ENCODE assay signal across 1 cellular context in the genomic region with DNA sequence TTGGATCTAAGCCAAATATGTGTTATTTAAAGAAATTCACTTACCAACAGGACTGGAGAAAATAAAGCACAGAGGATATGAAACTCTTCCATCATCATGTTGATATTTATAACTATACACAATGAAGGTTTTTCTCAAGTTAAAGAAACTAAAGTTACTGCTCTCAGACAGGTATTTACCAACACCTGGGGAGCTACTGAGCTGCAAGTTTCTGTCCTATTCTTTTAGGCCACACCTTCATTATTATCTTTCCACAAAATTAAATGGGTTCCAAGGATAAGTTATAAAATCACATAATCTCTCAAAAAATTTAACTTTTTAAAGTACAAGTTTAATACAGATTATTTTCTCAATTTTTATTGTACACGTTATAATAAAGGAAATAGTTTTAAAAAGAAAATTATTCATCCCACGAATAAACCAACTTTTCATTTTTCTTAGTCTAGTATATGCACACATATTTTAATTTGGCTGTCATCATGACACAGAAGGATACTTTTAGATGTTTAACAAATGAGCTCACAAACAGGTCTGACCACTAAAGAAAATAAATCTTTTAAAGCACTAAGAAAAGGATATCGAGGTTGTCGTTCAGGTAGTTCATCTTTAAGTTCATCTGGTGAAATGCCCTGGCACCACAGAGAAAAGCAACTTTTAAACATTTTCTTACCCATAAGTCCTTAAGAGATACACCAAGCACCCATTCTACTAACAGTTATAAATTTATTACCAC.
TF ChIP-seq lines count a peak whose summit lies in the region.

No MANE protein-coding gene starts in this region.

TF ChIP-seq in SK-N-SH, 30 proteins besides CTCF, POLR2A, EP300 and RAD21 (continued from another document):
- TF ChIP-seq, protein P1, sequence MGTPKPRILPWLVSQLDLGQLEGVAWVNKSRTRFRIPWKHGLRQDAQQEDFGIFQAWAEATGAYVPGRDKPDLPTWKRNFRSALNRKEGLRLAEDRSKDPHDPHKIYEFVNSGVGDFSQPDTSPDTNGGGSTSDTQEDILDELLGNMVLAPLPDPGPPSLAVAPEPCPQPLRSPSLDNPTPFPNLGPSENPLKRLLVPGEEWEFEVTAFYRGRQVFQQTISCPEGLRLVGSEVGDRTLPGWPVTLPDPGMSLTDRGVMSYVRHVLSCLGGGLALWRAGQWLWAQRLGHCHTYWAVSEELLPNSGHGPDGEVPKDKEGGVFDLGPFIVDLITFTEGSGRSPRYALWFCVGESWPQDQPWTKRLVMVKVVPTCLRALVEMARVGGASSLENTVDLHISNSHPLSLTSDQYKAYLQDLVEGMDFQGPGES (IDR thresholded peaks at IDR 0.05; ENCODE audit: low read depth, low read length): no peak
- TF ChIP-seq ELF1 (IDR thresholded peaks at IDR 0.05): no peak
- TF ChIP-seq RCOR1 (IDR thresholded peaks at IDR 0.05; ENCODE audit: low read length): no peak
- no peak for TF ChIP-seq FOSL2 (IDR thresholded peaks at IDR 0.05; ENCODE audit: borderline replicate concordance, low read depth)
- no peak for TF ChIP-seq RXRA (IDR thresholded peaks at IDR 0.05; ENCODE audit: borderline replicate concordance, low read depth)
- TF ChIP-seq YY1 (IDR thresholded peaks at IDR 0.05; ENCODE audit: low read depth): no peak
- no peak for TF ChIP-seq TEAD4 (IDR thresholded peaks at IDR 0.05; ENCODE audit: borderline replicate concordance, insufficient read depth)
- TF ChIP-seq, protein P2, sequence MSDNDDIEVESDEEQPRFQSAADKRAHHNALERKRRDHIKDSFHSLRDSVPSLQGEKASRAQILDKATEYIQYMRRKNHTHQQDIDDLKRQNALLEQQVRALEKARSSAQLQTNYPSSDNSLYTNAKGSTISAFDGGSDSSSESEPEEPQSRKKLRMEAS (IDR thresholded peaks at IDR 0.05; ENCODE audit: low read depth): no peak
- no peak for TF ChIP-seq SIN3A (IDR thresholded peaks at IDR 0.05; ENCODE audit: borderline replicate concordance, low read depth, low read length)
- TF ChIP-seq RFX5 (IDR thresholded peaks at IDR 0.05; ENCODE audit: low read length): no peak
- TF ChIP-seq, protein P3, sequence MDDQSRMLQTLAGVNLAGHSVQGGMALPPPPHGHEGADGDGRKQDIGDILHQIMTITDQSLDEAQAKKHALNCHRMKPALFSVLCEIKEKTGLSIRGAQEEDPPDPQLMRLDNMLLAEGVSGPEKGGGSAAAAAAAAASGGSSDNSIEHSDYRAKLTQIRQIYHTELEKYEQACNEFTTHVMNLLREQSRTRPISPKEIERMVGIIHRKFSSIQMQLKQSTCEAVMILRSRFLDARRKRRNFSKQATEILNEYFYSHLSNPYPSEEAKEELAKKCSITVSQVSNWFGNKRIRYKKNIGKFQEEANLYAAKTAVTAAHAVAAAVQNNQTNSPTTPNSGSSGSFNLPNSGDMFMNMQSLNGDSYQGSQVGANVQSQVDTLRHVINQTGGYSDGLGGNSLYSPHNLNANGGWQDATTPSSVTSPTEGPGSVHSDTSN (IDR thresholded peaks at IDR 0.05): no peak
- TF ChIP-seq, protein P4, sequence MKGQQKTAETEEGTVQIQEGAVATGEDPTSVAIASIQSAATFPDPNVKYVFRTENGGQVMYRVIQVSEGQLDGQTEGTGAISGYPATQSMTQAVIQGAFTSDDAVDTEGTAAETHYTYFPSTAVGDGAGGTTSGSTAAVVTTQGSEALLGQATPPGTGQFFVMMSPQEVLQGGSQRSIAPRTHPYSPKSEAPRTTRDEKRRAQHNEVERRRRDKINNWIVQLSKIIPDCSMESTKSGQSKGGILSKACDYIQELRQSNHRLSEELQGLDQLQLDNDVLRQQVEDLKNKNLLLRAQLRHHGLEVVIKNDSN (IDR thresholded peaks at IDR 0.05; ENCODE audit: borderline replicate concordance, low read depth): no peak
TF ChIP-seq in SK-N-SH: peak in this region for 0.
